Comparison of ENCODE assay signal across 2 cellular contexts in the genomic region with DNA sequence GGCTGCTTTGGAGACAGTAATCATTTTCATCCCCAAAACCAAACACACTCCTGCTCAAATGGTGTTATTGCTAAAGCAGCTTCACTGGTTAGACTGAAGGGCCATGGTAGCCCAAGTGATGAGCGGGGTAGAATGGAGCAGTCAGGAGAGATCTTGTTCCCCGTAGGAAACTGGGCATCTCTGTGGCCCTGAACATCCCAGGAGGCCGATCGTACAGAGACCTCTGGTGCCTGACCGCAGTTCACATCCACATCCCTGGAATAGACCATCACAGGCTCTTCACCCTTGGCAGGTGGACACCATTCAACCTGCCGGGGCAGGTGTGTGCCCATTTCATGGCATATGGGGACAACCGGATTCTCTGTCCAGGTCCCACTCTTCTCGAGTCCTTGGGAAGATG. TPM values are rescaled to one million over a fixed set of nuclear protein-coding genes. Genes with fewer than 3 reads are reported as not detected.
"Had no signal": no experiment of that assay in that cellular context is flagged by ENCODE, and none has a peak within 500 bp of the region (broad histone marks: within the 10 kb centered on the region; RNA-seq: fewer than 3 reads in every experiment).

No MANE protein-coding gene starts in this region.

RNA-seq across cellular contexts. Expression of gene USP6, which starts 13.9 kb away (rescaled TPM):
- total RNA-seq: body of pancreas had no signal

RNA-seq across cellular contexts. Expression of gene ZFP3, which starts 51.5 kb away (rescaled TPM):
- total RNA-seq: astrocyte had no signal
